ENCODE assay signal across 26 cellular contexts in the genomic region with DNA sequence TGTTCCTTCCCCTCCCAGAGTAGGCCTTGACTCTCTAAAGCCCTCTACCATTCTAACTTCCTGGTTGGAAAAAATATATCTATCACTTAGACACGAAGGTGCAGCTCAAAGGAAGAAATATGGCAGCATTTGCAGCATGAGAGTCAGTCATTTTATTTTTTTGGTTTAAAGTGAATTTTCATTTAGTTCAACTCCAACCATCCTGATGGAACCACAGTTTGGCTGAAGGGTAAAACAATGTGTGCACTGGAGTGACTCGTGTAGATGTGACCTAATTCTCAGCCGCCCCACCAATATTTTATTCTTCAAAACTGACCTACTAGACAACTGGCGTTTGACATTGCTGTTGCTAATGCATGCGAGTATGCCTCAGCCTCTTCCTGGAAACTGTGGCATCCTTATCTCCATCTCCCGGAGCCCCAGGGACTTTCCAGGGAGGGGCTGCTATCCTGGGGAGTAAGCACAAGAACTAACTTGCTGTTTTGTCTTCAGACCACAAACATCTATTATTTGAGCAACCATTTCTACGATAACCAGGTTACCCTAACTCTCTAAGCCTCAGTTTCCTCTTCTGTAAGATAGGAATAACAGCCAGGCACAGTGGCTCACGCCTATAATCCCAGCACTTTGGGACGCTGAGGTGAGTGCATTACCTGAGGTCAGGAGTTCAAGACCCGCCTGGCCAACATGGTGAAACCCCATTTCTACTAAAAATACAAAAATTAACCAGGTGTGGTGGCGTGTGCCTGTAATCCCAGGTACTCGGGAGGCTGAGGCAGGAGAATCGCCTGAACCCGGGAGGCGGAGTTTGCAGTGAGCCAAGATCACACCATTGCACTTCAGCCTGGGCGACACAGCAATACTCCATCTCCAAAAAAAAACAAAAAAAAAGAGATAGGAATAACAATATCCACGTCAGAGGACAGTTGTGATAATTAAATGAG.
DNase-seq lines count a peak whose midpoint lies in the region; ATAC-seq and TF ChIP-seq lines count a peak whose summit lies in the region.
"Had no signal": no experiment of that assay in that cellular context is flagged by ENCODE, and none has a peak within 500 bp of the region (broad histone marks: within the 10 kb centered on the region; RNA-seq: fewer than 3 reads in every experiment).

No MANE protein-coding gene starts in this region.

- H3K4me1 Mint-ChIP-seq in activated CD4-positive, alpha-beta memory T cell treated with anti-CD3 and anti-CD28 coated beads, Interleukin-2, amount 10 ng/mL, durations not matched to agents 7 days and 5 days = peaks cover 8% of the 10 kb centered on the region
- H3K4me1 Mint-ChIP-seq in stimulated activated memory B cell treated with anti-CD40 and anti-IgM and Interleukin-4, amounts not matched to agents 10 μg/mL and 1 μg/mL and 100 μg/mL, for 72 hours = no peaks in the 10 kb centered on the region
- H3K4me1 Mint-ChIP-seq: brain had no signal

- CTCF ChIA-PET in activated CD4-positive, alpha-beta memory T cell treated with anti-CD3 and anti-CD28 coated beads, Interleukin-2, amount 10 ng/mL, durations not matched to agents 7 days and 5 days (lab: Charles Lee) = interaction anchor here (0.7 kb wide), 1 partner anchor 10 kb away, joined by 3 read pairs; no protein-coding TSS in a partner anchor

- H3K9me3 Mint-ChIP-seq in activated CD4-positive, alpha-beta memory T cell treated with anti-CD3 and anti-CD28 coated beads, Interleukin-2, amount 10 ng/mL, durations not matched to agents 7 days and 5 days = no peaks in the 10 kb centered on the region
- peaks cover 2% of the 10 kb centered on the region for H3K9me3 Mint-ChIP-seq in stimulated activated memory B cell treated with anti-CD40 and anti-IgM and Interleukin-4, amounts not matched to agents 10 μg/mL and 1 μg/mL and 100 μg/mL, for 72 hours
- H3K9me3 Mint-ChIP-seq: effector memory CD8-positive, alpha-beta T cell; stimulated activated naive CD8-positive, alpha-beta T cell treated with anti-CD3 and anti-CD28 coated beads, Interleukin-15, Interleukin-2, amounts not matched to agents 100 ng/mL and 50 ng/mL, for 24 hours; T-cell had no signal

- H3K4me3 ChIP-seq in fibroblast of the aortic adventitia (ENCODE audit: low read depth, low read length) = no peak overlapping the region
- H3K4me3 ChIP-seq: esophagus squamous epithelium, mucosa of descending colon, pancreas, Peyer's patch, SJCRH30, tibial artery had no signal

- TF ChIP-seq CTCF in fibroblast of the aortic adventitia (IDR thresholded peaks at IDR 0.05; ENCODE audit: insufficient read depth, low read length) = no peak

- peak; percentile 28 for DNase-seq in Daoy (ENCODE audit: low read depth)
- DNase-seq in M059J (ENCODE audit: low read depth) = peak; percentile 54
- DNase-seq in activated CD4-positive, alpha-beta memory T cell treated with anti-CD3 and anti-CD28 coated beads, Interleukin-2, amount 10 ng/mL, durations not matched to agents 7 days and 5 days = peak; percentile 19
- peak; percentile 9 for DNase-seq in fibroblast of the aortic adventitia (ENCODE audit: low read depth)
- no peak for DNase-seq in NCI-H1436 (lab: John Stamatoyannopoulos, UW)
- DNase-seq: activated CD4-positive, alpha-beta T cell treated with anti-CD3 and anti-CD28 coated beads for 48 hours; activated CD8-positive, alpha-beta memory T cell treated with anti-CD3 and anti-CD28 coated beads, Interleukin-2, amount 50 U/mL, for 48 hours; activated gamma-delta T cell; effector memory CD8-positive, alpha-beta T cell; esophagus squamous epithelium; islet precursor cell; KBM-7; mucosa of descending colon; NCI-H1436 treated with DMSO at 0.1 percent for 48 hours; NCI-H524 treated with DMSO at 0.1 percent for 48 hours; pancreas; Peyer's patch; SJCRH30; stimulated activated CD4-positive, alpha-beta T cell treated with anti-CD3 and anti-CD28 coated beads, Interleukin-4, amount 100 ng/mL, for 1 hour; T-cell; tibial artery had no signal

- H3K27ac Mint-ChIP-seq in activated CD4-positive, alpha-beta memory T cell treated with anti-CD3 and anti-CD28 coated beads, Interleukin-2, amount 10 ng/mL, durations not matched to agents 7 days and 5 days = peak overlapping the region; percentile 31
- H3K27ac Mint-ChIP-seq in stimulated activated memory B cell treated with anti-CD40 and anti-IgM and Interleukin-4, amounts not matched to agents 10 μg/mL and 1 μg/mL and 100 μg/mL, for 72 hours = no peak overlapping the region
- H3K27ac Mint-ChIP-seq: brain; effector memory CD8-positive, alpha-beta T cell; stimulated activated naive CD8-positive, alpha-beta T cell treated with anti-CD3 and anti-CD28 coated beads, Interleukin-15, Interleukin-2, amounts not matched to agents 100 ng/mL and 50 ng/mL, for 24 hours; T-cell had no signal

- POLR2A ChIA-PET in activated CD4-positive, alpha-beta memory T cell treated with anti-CD3 and anti-CD28 coated beads, Interleukin-2, amount 10 ng/mL, durations not matched to agents 7 days and 5 days (lab: Charles Lee) = no interaction called here

- H3K4me3 Mint-ChIP-seq in activated CD4-positive, alpha-beta memory T cell treated with anti-CD3 and anti-CD28 coated beads, Interleukin-2, amount 10 ng/mL, durations not matched to agents 7 days and 5 days = no peak overlapping the region
- no peak overlapping the region for H3K4me3 Mint-ChIP-seq in stimulated activated memory B cell treated with anti-CD40 and anti-IgM and Interleukin-4, amounts not matched to agents 10 μg/mL and 1 μg/mL and 100 μg/mL, for 72 hours
- H3K4me3 Mint-ChIP-seq: brain; CD14-positive monocyte; effector memory CD8-positive, alpha-beta T cell; stimulated activated naive CD8-positive, alpha-beta T cell treated with anti-CD3 and anti-CD28 coated beads, Interleukin-15, Interleukin-2, amounts not matched to agents 100 ng/mL and 50 ng/mL, for 24 hours; T-cell had no signal

- ATAC-seq in stimulated activated memory B cell treated with anti-CD40 and anti-IgM and Interleukin-4, amounts not matched to agents 10 μg/mL and 1 μg/mL and 100 μg/mL, for 72 hours = no peak
- no peak for ATAC-seq in HG03280 (IDR thresholded peaks at IDR 0.05; ENCODE audit: unreplicated experiment)
- ATAC-seq: effector memory CD8-positive, alpha-beta T cell; mucosa of descending colon; pancreas; T-cell had no signal

- H3K36me3 Mint-ChIP-seq in activated CD4-positive, alpha-beta memory T cell treated with anti-CD3 and anti-CD28 coated beads, Interleukin-2, amount 10 ng/mL, durations not matched to agents 7 days and 5 days (ENCODE audit: low read depth) = peaks cover 2% of the 10 kb centered on the region
- H3K36me3 Mint-ChIP-seq in stimulated activated memory B cell treated with anti-CD40 and anti-IgM and Interleukin-4, amounts not matched to agents 10 μg/mL and 1 μg/mL and 100 μg/mL, for 72 hours = no peaks in the 10 kb centered on the region
- H3K36me3 Mint-ChIP-seq: brain, CD14-positive monocyte, T-cell had no signal

- H3K27me3 Mint-ChIP-seq in activated CD4-positive, alpha-beta memory T cell treated with anti-CD3 and anti-CD28 coated beads, Interleukin-2, amount 10 ng/mL, durations not matched to agents 7 days and 5 days = no peaks in the 10 kb centered on the region
- no peaks in the 10 kb centered on the region for H3K27me3 Mint-ChIP-seq in stimulated activated memory B cell treated with anti-CD40 and anti-IgM and Interleukin-4, amounts not matched to agents 10 μg/mL and 1 μg/mL and 100 μg/mL, for 72 hours
- H3K27me3 Mint-ChIP-seq: stimulated activated naive CD8-positive, alpha-beta T cell treated with anti-CD3 and anti-CD28 coated beads, Interleukin-15, Interleukin-2, amounts not matched to agents 100 ng/mL and 50 ng/mL, for 24 hours; T-cell had no signal
